In genomic region chr5:178417391-178417811, GRCh38 we compare ENCODE assay signal across 1 cellular context.
TF ChIP-seq lines count a peak whose summit lies in the region.

No MANE protein-coding gene starts in this region.

TF ChIP-seq in K562, 482 proteins besides CTCF, POLR2A, EP300 and RAD21 (continued from another document):
- TF ChIP-seq NEUROD1 (IDR thresholded peaks at IDR 0.05; ENCODE audit: borderline replicate concordance, low read depth, low read length, partially characterized antibody) (peak; percentile 62), STAT5B (CRISPR knock-in tag; IDR thresholded peaks at IDR 0.05) (no peak), SUPT5H (IDR thresholded peaks at IDR 0.05) (no peak), FOS (IDR thresholded peaks at IDR 0.05; ENCODE audit: extremely low read depth, insufficient read length) (no peak), COPS2 (conservative IDR thresholded peaks at IDR 0.05) (no peak), MAFK (IDR thresholded peaks at IDR 0.05; ENCODE audit: low read length) (no peak), HEY1 (CRISPR knock-in tag; IDR thresholded peaks at IDR 0.05; ENCODE audit: borderline replicate concordance) (peak; percentile 49; the same call in 1 of the 2 replicates), CBFA2T2 (conservative IDR thresholded peaks at IDR 0.05) (peak; percentile 88), IRF9 (tag; IDR thresholded peaks at IDR 0.05) (no peak), ZNF695 (CRISPR knock-in tag; IDR thresholded peaks at IDR 0.05) (no peak), SETDB1 (IDR thresholded peaks at IDR 0.05; ENCODE audit: low read length) (no peak), ZBTB2 (IDR thresholded peaks at IDR 0.05) (no peak; the same call in 1 of the 2 replicates), CCAR2 (IDR thresholded peaks at IDR 0.05; ENCODE audit: low read depth, low read length) (no peak), ZSCAN32 (CRISPR knock-in tag; IDR thresholded peaks at IDR 0.05) (no peak), REST (CRISPR knock-in tag; IDR thresholded peaks at IDR 0.05; ENCODE audit: low read depth) (no peak), ETS2 (tag; IDR thresholded peaks at IDR 0.05; ENCODE audit: borderline replicate concordance, poor library complexity, severe bottlenecking) (no peak), ZNF134 (CRISPR knock-in tag; conservative IDR thresholded peaks at IDR 0.05) (0 out of 2 replicates have a peak, but pooled peaks have one; percentile 36), RERE (CRISPR knock-in tag; IDR thresholded peaks at IDR 0.05; ENCODE audit: borderline replicate concordance) (no peak), RB1 (IDR thresholded peaks at IDR 0.05; ENCODE audit: low read depth) (no peak), ZNF431 (CRISPR knock-in tag; IDR thresholded peaks at IDR 0.05) (no peak), PATZ1 (CRISPR knock-in tag; IDR thresholded peaks at IDR 0.05; ENCODE audit: borderline replicate concordance) (no peak), ZNF561 (CRISPR knock-in tag; conservative IDR thresholded peaks at IDR 0.05) (no peak), ZFX (CRISPR knock-in tag; IDR thresholded peaks at IDR 0.05) (no peak), CHD4 (IDR thresholded peaks at IDR 0.05; ENCODE audit: insufficient read depth, insufficient replicate concordance, low read depth, low read length, poor library complexity, severe bottlenecking) (no peak), KAT8 (IDR thresholded peaks at IDR 0.05; ENCODE audit: low read depth) (no peak), ZBTB17 (CRISPR knock-in tag; IDR thresholded peaks at IDR 0.05) (no peak)
- TF ChIP-seq, protein P1, sequence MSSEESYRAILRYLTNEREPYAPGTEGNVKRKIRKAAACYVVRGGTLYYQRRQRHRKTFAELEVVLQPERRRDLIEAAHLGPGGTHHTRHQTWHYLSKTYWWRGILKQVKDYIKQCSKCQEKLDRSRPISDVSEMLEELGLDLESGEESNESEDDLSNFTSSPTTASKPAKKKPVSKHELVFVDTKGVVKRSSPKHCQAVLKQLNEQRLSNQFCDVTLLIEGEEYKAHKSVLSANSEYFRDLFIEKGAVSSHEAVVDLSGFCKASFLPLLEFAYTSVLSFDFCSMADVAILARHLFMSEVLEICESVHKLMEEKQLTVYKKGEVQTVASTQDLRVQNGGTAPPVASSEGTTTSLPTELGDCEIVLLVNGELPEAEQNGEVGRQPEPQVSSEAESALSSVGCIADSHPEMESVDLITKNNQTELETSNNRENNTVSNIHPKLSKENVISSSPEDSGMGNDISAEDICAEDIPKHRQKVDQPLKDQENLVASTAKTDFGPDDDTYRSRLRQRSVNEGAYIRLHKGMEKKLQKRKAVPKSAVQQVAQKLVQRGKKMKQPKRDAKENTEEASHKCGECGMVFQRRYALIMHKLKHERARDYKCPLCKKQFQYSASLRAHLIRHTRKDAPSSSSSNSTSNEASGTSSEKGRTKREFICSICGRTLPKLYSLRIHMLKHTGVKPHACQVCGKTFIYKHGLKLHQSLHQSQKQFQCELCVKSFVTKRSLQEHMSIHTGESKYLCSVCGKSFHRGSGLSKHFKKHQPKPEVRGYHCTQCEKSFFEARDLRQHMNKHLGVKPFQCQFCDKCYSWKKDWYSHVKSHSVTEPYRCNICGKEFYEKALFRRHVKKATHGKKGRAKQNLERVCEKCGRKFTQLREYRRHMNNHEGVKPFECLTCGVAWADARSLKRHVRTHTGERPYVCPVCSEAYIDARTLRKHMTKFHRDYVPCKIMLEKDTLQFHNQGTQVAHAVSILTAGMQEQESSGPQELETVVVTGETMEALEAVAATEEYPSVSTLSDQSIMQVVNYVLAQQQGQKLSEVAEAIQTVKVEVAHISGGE (CRISPR knock-in tag; IDR thresholded peaks at IDR 0.05), result no peak
- TF ChIP-seq, protein P2, sequence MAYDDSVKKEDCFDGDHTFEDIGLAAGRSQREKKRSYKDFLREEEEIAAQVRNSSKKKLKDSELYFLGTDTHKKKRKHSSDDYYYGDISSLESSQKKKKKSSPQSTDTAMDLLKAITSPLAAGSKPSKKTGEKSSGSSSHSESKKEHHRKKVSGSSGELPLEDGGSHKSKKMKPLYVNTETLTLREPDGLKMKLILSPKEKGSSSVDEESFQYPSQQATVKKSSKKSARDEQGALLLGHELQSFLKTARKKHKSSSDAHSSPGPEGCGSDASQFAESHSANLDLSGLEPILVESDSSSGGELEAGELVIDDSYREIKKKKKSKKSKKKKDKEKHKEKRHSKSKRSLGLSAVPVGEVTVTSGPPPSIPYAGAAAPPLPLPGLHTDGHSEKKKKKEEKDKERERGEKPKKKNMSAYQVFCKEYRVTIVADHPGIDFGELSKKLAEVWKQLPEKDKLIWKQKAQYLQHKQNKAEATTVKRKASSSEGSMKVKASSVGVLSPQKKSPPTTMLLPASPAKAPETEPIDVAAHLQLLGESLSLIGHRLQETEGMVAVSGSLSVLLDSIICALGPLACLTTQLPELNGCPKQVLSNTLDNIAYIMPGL (CRISPR knock-in tag; IDR thresholded peaks at IDR 0.05), result no peak
- TF ChIP-seq, protein P3, sequence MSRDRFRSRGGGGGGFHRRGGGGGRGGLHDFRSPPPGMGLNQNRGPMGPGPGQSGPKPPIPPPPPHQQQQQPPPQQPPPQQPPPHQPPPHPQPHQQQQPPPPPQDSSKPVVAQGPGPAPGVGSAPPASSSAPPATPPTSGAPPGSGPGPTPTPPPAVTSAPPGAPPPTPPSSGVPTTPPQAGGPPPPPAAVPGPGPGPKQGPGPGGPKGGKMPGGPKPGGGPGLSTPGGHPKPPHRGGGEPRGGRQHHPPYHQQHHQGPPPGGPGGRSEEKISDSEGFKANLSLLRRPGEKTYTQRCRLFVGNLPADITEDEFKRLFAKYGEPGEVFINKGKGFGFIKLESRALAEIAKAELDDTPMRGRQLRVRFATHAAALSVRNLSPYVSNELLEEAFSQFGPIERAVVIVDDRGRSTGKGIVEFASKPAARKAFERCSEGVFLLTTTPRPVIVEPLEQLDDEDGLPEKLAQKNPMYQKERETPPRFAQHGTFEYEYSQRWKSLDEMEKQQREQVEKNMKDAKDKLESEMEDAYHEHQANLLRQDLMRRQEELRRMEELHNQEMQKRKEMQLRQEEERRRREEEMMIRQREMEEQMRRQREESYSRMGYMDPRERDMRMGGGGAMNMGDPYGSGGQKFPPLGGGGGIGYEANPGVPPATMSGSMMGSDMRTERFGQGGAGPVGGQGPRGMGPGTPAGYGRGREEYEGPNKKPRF (IDR thresholded peaks at IDR 0.05; ENCODE audit: low read depth, low read length), result no peak
- TF ChIP-seq, protein P4, sequence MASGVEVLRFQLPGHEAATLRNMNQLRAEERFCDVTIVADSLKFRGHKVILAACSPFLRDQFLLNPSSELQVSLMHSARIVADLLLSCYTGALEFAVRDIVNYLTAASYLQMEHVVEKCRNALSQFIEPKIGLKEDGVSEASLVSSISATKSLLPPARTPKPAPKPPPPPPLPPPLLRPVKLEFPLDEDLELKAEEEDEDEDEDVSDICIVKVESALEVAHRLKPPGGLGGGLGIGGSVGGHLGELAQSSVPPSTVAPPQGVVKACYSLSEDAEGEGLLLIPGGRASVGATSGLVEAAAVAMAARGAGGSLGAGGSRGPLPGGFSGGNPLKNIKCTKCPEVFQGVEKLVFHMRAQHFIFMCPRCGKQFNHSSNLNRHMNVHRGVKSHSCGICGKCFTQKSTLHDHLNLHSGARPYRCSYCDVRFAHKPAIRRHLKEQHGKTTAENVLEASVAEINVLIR (CRISPR knock-in tag; IDR thresholded peaks at IDR 0.05), result no peak
- TF ChIP-seq, protein P5, sequence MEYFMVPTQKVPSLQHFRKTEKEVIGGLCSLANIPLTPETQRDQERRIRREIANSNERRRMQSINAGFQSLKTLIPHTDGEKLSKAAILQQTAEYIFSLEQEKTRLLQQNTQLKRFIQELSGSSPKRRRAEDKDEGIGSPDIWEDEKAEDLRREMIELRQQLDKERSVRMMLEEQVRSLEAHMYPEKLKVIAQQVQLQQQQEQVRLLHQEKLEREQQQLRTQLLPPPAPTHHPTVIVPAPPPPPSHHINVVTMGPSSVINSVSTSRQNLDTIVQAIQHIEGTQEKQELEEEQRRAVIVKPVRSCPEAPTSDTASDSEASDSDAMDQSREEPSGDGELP (CRISPR knock-in tag; IDR thresholded peaks at IDR 0.05; ENCODE audit: borderline replicate concordance), result no peak
